Comparison of ENCODE assay signal across 9 cellular contexts in the genomic region with DNA sequence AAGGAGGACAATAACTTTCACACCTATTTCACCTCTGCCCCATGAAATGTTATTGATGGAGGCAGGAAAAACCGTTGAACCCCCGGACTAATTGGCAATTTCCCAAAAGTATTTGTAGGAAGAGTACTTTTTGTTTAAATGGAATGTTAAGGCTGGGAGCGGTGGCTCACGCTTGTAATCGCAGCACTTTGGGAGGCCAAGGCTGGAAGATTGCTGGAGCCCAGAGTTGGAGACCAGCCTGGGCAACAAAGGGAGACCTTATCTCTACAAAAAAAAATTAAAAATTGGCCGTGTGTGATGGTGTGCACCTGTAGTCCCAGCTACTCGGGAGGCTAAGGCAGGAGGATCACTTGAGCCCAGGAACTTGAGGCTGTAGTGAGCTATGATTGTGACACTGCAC. TPM values are rescaled to one million over a fixed set of nuclear protein-coding genes. Genes with fewer than 3 reads are reported as not detected.
DNase-seq lines count a peak whose midpoint lies in the region; ATAC-seq and TF ChIP-seq lines count a peak whose summit lies in the region.
"Had no signal": no experiment of that assay in that cellular context is flagged by ENCODE, and none has a peak within 500 bp of the region (broad histone marks: within the 10 kb centered on the region; RNA-seq: fewer than 3 reads in every experiment).

No MANE protein-coding gene starts in this region.

- H2AFZ ChIP-seq in PC-3 (ENCODE audit: low read length) (peak overlapping the region; percentile 71), parathyroid adenoma (peak overlapping the region; percentile 84)

- no peaks in the 10 kb centered on the region for H3F3A ChIP-seq in PC-3 (ENCODE audit: low read length, unreplicated experiment)

- CTCF ChIA-PET in PC-3 (lab: Charles Lee): no interaction called here

- H3K27ac ChIP-seq in PC-3 (ENCODE audit: low read length) (no peak overlapping the region), parathyroid adenoma (peak overlapping the region; percentile 80)

- TF ChIP-seq CTCF in CD14-positive monocyte (IDR thresholded peaks at IDR 0.05): no peak
- TF ChIP-seq CTCF in PC-3 (conservative IDR thresholded peaks at IDR 0.05; ENCODE audit: low read depth, low read length): no peak
- no peak for TF ChIP-seq CTCF in parathyroid adenoma (IDR thresholded peaks at IDR 0.05)

- ATAC-seq in PC-3: no peak
- no peak for ATAC-seq in HG02588 (IDR thresholded peaks at IDR 0.05; ENCODE audit: unreplicated experiment)
- ATAC-seq in HG03460 (IDR thresholded peaks at IDR 0.05; ENCODE audit: unreplicated experiment): no peak

- POLR2A ChIA-PET in PC-3 (lab: Charles Lee; ENCODE audit: unreplicated experiment): interaction anchor here (0.7 kb wide), 1 partner anchor 34 kb away, joined by 3 read pairs; no protein-coding TSS in a partner anchor

- H3K4me1 ChIP-seq in PC-3 (ENCODE audit: insufficient read depth, low read length) (peaks cover 10% of the 10 kb centered on the region), endocrine pancreas (ENCODE audit: control insufficient read depth, insufficient read depth, low read length) (no peaks in the 10 kb centered on the region), parathyroid adenoma (no peaks in the 10 kb centered on the region)

- H3K36me3 Mint-ChIP-seq in CD14-positive monocyte: peaks cover 2 to 4% of the 10 kb centered on the region in 2 donors

- H3K9me3 ChIP-seq in PC-3 (ENCODE audit: low read length): no peaks in the 10 kb centered on the region
- H3K9me3 ChIP-seq in endocrine pancreas (ENCODE audit: control insufficient read depth, low read length): no peaks in the 10 kb centered on the region
- H3K9me3 ChIP-seq in parathyroid adenoma (ENCODE audit: control insufficient read depth, low read length): no peaks in the 10 kb centered on the region

- peak overlapping the region; percentile 91 to 93 for H3K4me3 Mint-ChIP-seq in CD14-positive monocyte

- H3K9me3 Mint-ChIP-seq in CD14-positive monocyte: peaks cover 0 to 6% (median 3%) of the 10 kb centered on the region in 7 donors

- H3K9ac ChIP-seq in PC-3 (ENCODE audit: low read length) (no peak overlapping the region), endocrine pancreas (ENCODE audit: control insufficient read depth, insufficient read depth, low read length) (no peak overlapping the region), parathyroid adenoma (no peak overlapping the region)

- H3K36me3 ChIP-seq in PC-3 (ENCODE audit: low read depth, low read length) (no peaks in the 10 kb centered on the region), endocrine pancreas (ENCODE audit: control insufficient read depth, insufficient read depth, low read length) (no peaks in the 10 kb centered on the region), parathyroid adenoma (ENCODE audit: control insufficient read depth, insufficient read depth, low read length) (no peaks in the 10 kb centered on the region)

- no peaks in the 10 kb centered on the region for H3K79me2 ChIP-seq in PC-3 (ENCODE audit: low read length)
- no peaks in the 10 kb centered on the region for H3K79me2 ChIP-seq in parathyroid adenoma

- no peaks in the 10 kb centered on the region for H4K20me1 ChIP-seq in PC-3 (ENCODE audit: low read length)

- DNase-seq in CD14-positive monocyte (ENCODE audit: low spot score) (no peak), PC-3 (no peak), NCI-H1436 (lab: John Stamatoyannopoulos, UW) (no peak), NCI-H1105 (lab: John Stamatoyannopoulos, UW) (no peak)
- DNase-seq: NCI-H446 had no signal

- H3K4me2 ChIP-seq in PC-3 (ENCODE audit: low read length): peak overlapping the region; percentile 64
- H3K4me2 ChIP-seq in parathyroid adenoma (ENCODE audit: low read length): peak overlapping the region; percentile 6

- H3K27ac Mint-ChIP-seq in CD14-positive monocyte: peak overlapping the region; percentile 95 to 99 (median 97)

- H3K4me1 Mint-ChIP-seq in CD14-positive monocyte: peaks cover 38% of the 10 kb centered on the region

- BruUV-seq in PC-3 (replicated peaks; lab: Mats Ljungman, UMichigan): no TSS peak

- H3K9me2 ChIP-seq in PC-3 (replicated peaks; ENCODE audit: low read length): no peaks in the 10 kb centered on the region

- H3K4me3 ChIP-seq in PC-3 (ENCODE audit: low read length) (peak overlapping the region; percentile 28; the same call in 1 of the 2 replicates), endocrine pancreas (ENCODE audit: control insufficient read depth, insufficient read depth, low read length) (peak overlapping the region; percentile 11), parathyroid adenoma (ENCODE audit: low read depth, low read length) (peak overlapping the region; percentile 9)

- no peaks in the 10 kb centered on the region for H3K27me3 ChIP-seq in PC-3 (ENCODE audit: low read length)
- no peaks in the 10 kb centered on the region for H3K27me3 ChIP-seq in endocrine pancreas (ENCODE audit: control insufficient read depth, insufficient read depth, low read length)
- no peaks in the 10 kb centered on the region for H3K27me3 ChIP-seq in parathyroid adenoma (ENCODE audit: control insufficient read depth, insufficient read depth, low read length)

- H3K27me3 Mint-ChIP-seq in CD14-positive monocyte (ENCODE audit: low read depth in 3 of 3): no peaks in the 10 kb centered on the region

- intact Hi-C loops in CD14-positive monocyte (cut with micrococcal nuclease): no loop called here
- intact Hi-C loops in PC-3 (cut with micrococcal nuclease): no loop called here

RNA-seq across cellular contexts. Expression of a gene that starts 26.0 kb away (rescaled TPM):
- polyA plus RNA-seq in CD14-positive monocyte: 10 to 100 TPM; 73.1 to 81.9 TPM
- total RNA-seq in PC-3 (2014; rRNA removed): 25.6 and 27.6 TPM in 2 replicates
